8 cellular contexts compared by ENCODE assay signal in genomic region chr3:41881233-41881821, GRCh38.
DNase-seq lines count a peak whose midpoint lies in the region; ATAC-seq, FAIRE-seq and TF ChIP-seq lines count a peak whose summit lies in the region.

No MANE protein-coding gene starts in this region.

- TF ChIP-seq CTCF in D721Med (IDR thresholded peaks at IDR 0.05; ENCODE audit: insufficient read depth, missing control alignments) (peak; percentile 80), HFFc6 (IDR thresholded peaks at IDR 0.05) (peak; percentile 86), retinal pigment epithelial cell (conservative IDR thresholded peaks at IDR 0.05; ENCODE audit: low read depth, low read length) (peak; percentile 60)

- no peaks in the 10 kb centered on the region for H3K36me3 Mint-ChIP-seq in HFFc6 (ENCODE audit: low read depth)

- no peak for DNase-seq in D721Med (ENCODE audit: insufficient read length, low spot score)
- peak; percentile 37 for DNase-seq in HFFc6
- peak; percentile 21 for DNase-seq in SK-N-DZ (ENCODE audit: low spot score)
- DNase-seq in fibroblast of the conjunctiva (ENCODE audit: low read depth): peak; percentile 22
- no peak for DNase-seq in retinal pigment epithelial cell (ENCODE audit: low read depth)
- no peak for DNase-seq in iPS-NIHi11 (ENCODE audit: low spot score)

- ATAC-seq in HG03442 (IDR thresholded peaks at IDR 0.05; ENCODE audit: unreplicated experiment): no peak
- no peak for ATAC-seq in GM21619 (IDR thresholded peaks at IDR 0.05; ENCODE audit: unreplicated experiment)

- no peaks in the 10 kb centered on the region for H3K27me3 Mint-ChIP-seq in HFFc6 (ENCODE audit: insufficient read depth)

- H3K27ac Mint-ChIP-seq in HFFc6: no peak overlapping the region

- no peak overlapping the region for H3K4me3 Mint-ChIP-seq in HFFc6

- no peaks in the 10 kb centered on the region for H3K4me1 Mint-ChIP-seq in HFFc6 (ENCODE audit: low read depth)

- peak; percentile 88 for FAIRE-seq in D721Med (lab: Jason Lieb, UNC)

- no peaks in the 10 kb centered on the region for H3K9me3 Mint-ChIP-seq in HFFc6

- H3K4me3 ChIP-seq in retinal pigment epithelial cell (ENCODE audit: low read length): no peak overlapping the region

Comparison
In these comparisons a context has a peak if more than half of its experiments do, and no peak if none do; other contexts are left out.
1. DNase-seq: peak in HFFc6 (single experiment), SK-N-DZ (single experiment) and fibroblast of the conjunctiva (single experiment); none in D721Med (single experiment), retinal pigment epithelial cell (single experiment) and iPS-NIHi11 (single experiment).
2. Peak in every context shown above with its lines, with median percentiles within 50 percentile points of each other: CTCF ChIP-seq.